7 cellular contexts compared by ENCODE assay signal in genomic region chrX:26958261-26958660, GRCh38.
"Had no signal": no experiment of that assay in that cellular context is flagged by ENCODE, and none has a peak within 500 bp of the region (broad histone marks: within the 10 kb centered on the region; RNA-seq: fewer than 3 reads in every experiment).

No MANE protein-coding gene starts in this region.

- FAIRE-seq: G401.6, GM12878, GM12891, GM18507, GM19239 had no signal

- H3K4me3 ChIP-seq: GM12878 had no signal

- DNase-seq: GDM1, GF-D8 had no signal

- ATAC-seq: GM12878 had no signal
